Comparison of ENCODE assay signal across 22 cellular contexts in the genomic region with DNA sequence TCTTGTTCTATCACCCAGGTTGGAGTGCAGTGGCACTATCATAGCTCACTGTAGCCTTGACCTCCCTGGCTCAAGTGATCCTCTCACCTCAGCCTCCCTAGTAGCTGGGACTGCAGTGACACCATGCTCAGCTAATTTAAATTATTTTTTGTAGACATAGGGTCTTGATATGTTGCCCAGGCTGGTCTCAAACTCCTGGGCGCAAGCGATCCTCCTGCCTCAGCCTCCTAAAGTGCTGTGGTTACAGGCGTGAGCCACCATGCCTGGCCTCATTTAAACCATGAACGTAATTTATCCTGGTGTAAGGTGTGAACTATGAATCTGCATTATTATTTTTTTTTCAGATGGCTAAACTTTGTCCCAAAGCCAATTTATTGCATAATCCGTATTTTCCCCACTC. TPM values are rescaled to one million over a fixed set of nuclear protein-coding genes. Genes with fewer than 3 reads are reported as not detected.
DNase-seq lines count a peak whose midpoint lies in the region; ATAC-seq lines count a peak whose summit lies in the region.
"Had no signal": no experiment of that assay in that cellular context is flagged by ENCODE, and none has a peak within 500 bp of the region (broad histone marks: within the 10 kb centered on the region; RNA-seq: fewer than 3 reads in every experiment).

No MANE protein-coding gene starts in this region.

- POLR2A ChIA-PET in naive thymus-derived CD4-positive, alpha-beta T cell (lab: Charles Lee) = interaction anchor here (1.0 to 9.4 kb wide), 5 partner anchors 9 to 35 kb away, joined by 4 to 140 read pairs (median 7); partner anchors contain the start of gene LAT

- H3K36me3 Mint-ChIP-seq in activated T-cell treated with anti-CD3 and anti-CD28 coated beads, Interleukin-2, amount 50 U/mL, for 24 hours (ENCODE audit: low read depth) = no peaks in the 10 kb centered on the region
- no peaks in the 10 kb centered on the region for H3K36me3 Mint-ChIP-seq in activated T-cell treated with anti-CD3 and anti-CD28 coated beads, Interleukin-2, amount 50 U/mL, for 4 hours (ENCODE audit: insufficient read depth)
- no peaks in the 10 kb centered on the region for H3K36me3 Mint-ChIP-seq in activated T-helper 17 cell treated with anti-CD3 and anti-CD28 coated beads, Interleukin-2, amount 50 U/mL, for 72 hours (ENCODE audit: low read depth)
- H3K36me3 Mint-ChIP-seq in naive thymus-derived CD4-positive, alpha-beta T cell = no peaks in the 10 kb centered on the region
- no peaks in the 10 kb centered on the region for H3K36me3 Mint-ChIP-seq in activated CD4-positive, alpha-beta T cell treated with anti-CD3 and anti-CD28 coated beads, Interleukin-2, amount 10 ng/mL, durations not matched to agents 24 days and 14 days (ENCODE audit: low read depth)
- H3K36me3 Mint-ChIP-seq: CD8-positive, alpha-beta memory T cell had no signal

- H3K9me3 ChIP-seq in BLaER1 treated with 17β-estradiol and CSF1 and Interleukin-3, amounts not matched to agents 10 nM and 100 nM (replicated peaks in 1 of 11) = no peaks in the 10 kb centered on the region
- no peaks in the 10 kb centered on the region for H3K9me3 ChIP-seq in naive thymus-derived CD4-positive, alpha-beta T cell (ENCODE audit: control insufficient read depth in 2 of 3, low read length in 3 of 3)
- H3K9me3 ChIP-seq: MG63, SJCRH30 had no signal

- no peaks in the 10 kb centered on the region for H4K20me1 ChIP-seq in BLaER1 treated with 17β-estradiol and CSF1 and Interleukin-3, amounts not matched to agents 10 nM and 100 nM

- DNase-seq in activated T-cell treated with anti-CD3 and anti-CD28 coated beads, Interleukin-2, amount 50 U/mL, for 24 hours = peak; percentile 29
- no peak for DNase-seq in activated T-cell treated with anti-CD3 and anti-CD28 coated beads, Interleukin-2, amount 50 U/mL, for 4 hours
- no peak for DNase-seq in naive thymus-derived CD4-positive, alpha-beta T cell
- no peak for DNase-seq in activated CD4-positive, alpha-beta T cell treated with anti-CD3 and anti-CD28 coated beads, Interleukin-2, amount 10 ng/mL, durations not matched to agents 24 days and 14 days
- no peak for DNase-seq in left ventricle myocardium superior
- DNase-seq: DND-41; KBM-7; MG63; NCI-H2029; NCI-H446; NCI-H526; NCI-H82; NK-92 treated with Interleukin-12 subunit alpha and Interleukin-12 subunit beta, amount 100 ng/mL, for 24 hours; PC-3; SJCRH30 had no signal

- ATAC-seq in activated T-cell treated with anti-CD3 and anti-CD28 coated beads, Interleukin-2, amount 50 U/mL, for 4 hours = no peak
- no peak for ATAC-seq in activated T-helper 17 cell treated with anti-CD3 and anti-CD28 coated beads, Interleukin-2, amount 50 U/mL, for 72 hours (replicated peaks)
- ATAC-seq in naive thymus-derived CD4-positive, alpha-beta T cell = no peak
- no peak for ATAC-seq in left ventricle myocardium superior
- ATAC-seq in HG03354 (IDR thresholded peaks at IDR 0.05; ENCODE audit: poor library complexity, severe bottlenecking, unreplicated experiment) = no peak
- ATAC-seq: HCT116, PC-3, Right ventricle myocardium inferior, SK-N-SH treated with all-trans-retinoic acid at 6 μM for 48 hours had no signal

- H3K9me3 Mint-ChIP-seq in activated T-cell treated with anti-CD3 and anti-CD28 coated beads, Interleukin-2, amount 50 U/mL, for 24 hours = no peaks in the 10 kb centered on the region
- H3K9me3 Mint-ChIP-seq in activated T-cell treated with anti-CD3 and anti-CD28 coated beads, Interleukin-2, amount 50 U/mL, for 4 hours = no peaks in the 10 kb centered on the region
- H3K9me3 Mint-ChIP-seq in activated T-helper 17 cell treated with anti-CD3 and anti-CD28 coated beads, Interleukin-2, amount 50 U/mL, for 72 hours = no peaks in the 10 kb centered on the region
- peaks cover 0 to 1% (median 0%) of the 10 kb centered on the region in 11 donors for H3K9me3 Mint-ChIP-seq in naive thymus-derived CD4-positive, alpha-beta T cell
- no peaks in the 10 kb centered on the region for H3K9me3 Mint-ChIP-seq in activated CD4-positive, alpha-beta T cell treated with anti-CD3 and anti-CD28 coated beads, Interleukin-2, amount 10 ng/mL, durations not matched to agents 24 days and 14 days
- H3K9me3 Mint-ChIP-seq: CD8-positive, alpha-beta memory T cell had no signal

- peaks cover 0 to 11% (median 0%) of the 10 kb centered on the region in 11 experiments; a peak in 3 of 22 replicates for H3K27me3 ChIP-seq in BLaER1 treated with 17β-estradiol and CSF1 and Interleukin-3, amounts not matched to agents 10 nM and 100 nM
- no peaks in the 10 kb centered on the region for H3K27me3 ChIP-seq in naive thymus-derived CD4-positive, alpha-beta T cell (ENCODE audit: control insufficient read depth in 2 of 2, insufficient read depth in 2 of 2, low read length in 2 of 2)
- H3K27me3 ChIP-seq: MG63, SJCRH30 had no signal

- no peak overlapping the region for H3K4me3 Mint-ChIP-seq in activated T-cell treated with anti-CD3 and anti-CD28 coated beads, Interleukin-2, amount 50 U/mL, for 24 hours
- H3K4me3 Mint-ChIP-seq in activated T-cell treated with anti-CD3 and anti-CD28 coated beads, Interleukin-2, amount 50 U/mL, for 4 hours = no peak overlapping the region
- peak overlapping the region; percentile 58 for H3K4me3 Mint-ChIP-seq in activated T-helper 17 cell treated with anti-CD3 and anti-CD28 coated beads, Interleukin-2, amount 50 U/mL, for 72 hours
- peak overlapping the region in 3 of 10 donors; percentile 30 to 50 (median 48) for H3K4me3 Mint-ChIP-seq in naive thymus-derived CD4-positive, alpha-beta T cell
- H3K4me3 Mint-ChIP-seq in activated CD4-positive, alpha-beta T cell treated with anti-CD3 and anti-CD28 coated beads, Interleukin-2, amount 10 ng/mL, durations not matched to agents 24 days and 14 days = no peak overlapping the region

- H3K27ac ChIP-seq in BLaER1 treated with 17β-estradiol and CSF1 and Interleukin-3, amounts not matched to agents 10 nM and 100 nM = no peak overlapping the region
- H3K27ac ChIP-seq in naive thymus-derived CD4-positive, alpha-beta T cell (ENCODE audit: low read depth, low read length) = no peak overlapping the region
- H3K27ac ChIP-seq: SJCRH30 had no signal

- peaks cover 15 to 87% (median 59%) of the 10 kb centered on the region in 10 experiments for H3K4me1 ChIP-seq in BLaER1 treated with 17β-estradiol and CSF1 and Interleukin-3, amounts not matched to agents 10 nM and 100 nM
- peaks cover 14 to 39% of the 10 kb centered on the region in 2 donors for H3K4me1 ChIP-seq in naive thymus-derived CD4-positive, alpha-beta T cell (ENCODE audit: control insufficient read depth in 2 of 2, insufficient read depth in 2 of 2, low read length in 2 of 2)
- H3K4me1 ChIP-seq: SJCRH30 had no signal

- no peak overlapping the region for H3K4me3 ChIP-seq in BLaER1 treated with 17β-estradiol and CSF1 and Interleukin-3, amounts not matched to agents 10 nM and 100 nM
- H3K4me3 ChIP-seq in naive thymus-derived CD4-positive, alpha-beta T cell (ENCODE audit: low read length) = no peak overlapping the region
- H3K4me3 ChIP-seq: MG63, SJCRH30 had no signal

- H3K4me1 Mint-ChIP-seq in activated T-cell treated with anti-CD3 and anti-CD28 coated beads, Interleukin-2, amount 50 U/mL, for 24 hours (ENCODE audit: low read depth) = peaks cover 78% of the 10 kb centered on the region
- peaks cover 59% of the 10 kb centered on the region for H3K4me1 Mint-ChIP-seq in activated T-cell treated with anti-CD3 and anti-CD28 coated beads, Interleukin-2, amount 50 U/mL, for 4 hours (ENCODE audit: low read depth)
- peaks cover 5% of the 10 kb centered on the region for H3K4me1 Mint-ChIP-seq in activated T-helper 17 cell treated with anti-CD3 and anti-CD28 coated beads, Interleukin-2, amount 50 U/mL, for 72 hours
- H3K4me1 Mint-ChIP-seq in naive thymus-derived CD4-positive, alpha-beta T cell = peaks cover 30 to 73% (median 52%) of the 10 kb centered on the region in 7 donors
- H3K4me1 Mint-ChIP-seq in activated CD4-positive, alpha-beta T cell treated with anti-CD3 and anti-CD28 coated beads, Interleukin-2, amount 10 ng/mL, durations not matched to agents 24 days and 14 days = peaks cover 43% of the 10 kb centered on the region

- intact Hi-C loops in naive thymus-derived CD4-positive, alpha-beta T cell (cut with micrococcal nuclease) = no loop called here
- intact Hi-C loops in activated CD4-positive, alpha-beta T cell treated with anti-CD3 and anti-CD28 coated beads, Interleukin-2, amount 10 ng/mL, durations not matched to agents 24 days and 14 days (cut with micrococcal nuclease) = no loop called here
- intact Hi-C loops in left ventricle myocardium superior (cut with micrococcal nuclease) = no loop called here

- CTCF ChIA-PET in naive thymus-derived CD4-positive, alpha-beta T cell (lab: Charles Lee) = interaction anchor here (0.7 to 2.3 kb wide), 4 partner anchors 11 to 49 kb away, joined by 3 to 11 read pairs (median 7); no protein-coding TSS in a partner anchor

- H3K9ac ChIP-seq in BLaER1 treated with 17β-estradiol and CSF1 and Interleukin-3, amounts not matched to agents 10 nM and 100 nM = no peak overlapping the region

- H3K4me2 ChIP-seq in BLaER1 treated with 17β-estradiol and CSF1 and Interleukin-3, amounts not matched to agents 10 nM and 100 nM = peak overlapping the region in 6 of 11 experiments; percentile 32 to 94 (median 87); a peak in 9 of 22 replicates

- H3K27me3 Mint-ChIP-seq in activated T-cell treated with anti-CD3 and anti-CD28 coated beads, Interleukin-2, amount 50 U/mL, for 24 hours = no peaks in the 10 kb centered on the region
- H3K27me3 Mint-ChIP-seq in activated T-cell treated with anti-CD3 and anti-CD28 coated beads, Interleukin-2, amount 50 U/mL, for 4 hours (ENCODE audit: low read depth) = no peaks in the 10 kb centered on the region
- no peaks in the 10 kb centered on the region for H3K27me3 Mint-ChIP-seq in activated T-helper 17 cell treated with anti-CD3 and anti-CD28 coated beads, Interleukin-2, amount 50 U/mL, for 72 hours
- no peaks in the 10 kb centered on the region for H3K27me3 Mint-ChIP-seq in naive thymus-derived CD4-positive, alpha-beta T cell
- H3K27me3 Mint-ChIP-seq in activated CD4-positive, alpha-beta T cell treated with anti-CD3 and anti-CD28 coated beads, Interleukin-2, amount 10 ng/mL, durations not matched to agents 24 days and 14 days = no peaks in the 10 kb centered on the region

- peak overlapping the region; percentile 94 for H3K27ac Mint-ChIP-seq in activated T-cell treated with anti-CD3 and anti-CD28 coated beads, Interleukin-2, amount 50 U/mL, for 24 hours
- no peak overlapping the region for H3K27ac Mint-ChIP-seq in activated T-helper 17 cell treated with anti-CD3 and anti-CD28 coated beads, Interleukin-2, amount 50 U/mL, for 72 hours
- peak overlapping the region in 7 of 9 donors; percentile 77 to 95 (median 87) for H3K27ac Mint-ChIP-seq in naive thymus-derived CD4-positive, alpha-beta T cell
- no peak overlapping the region for H3K27ac Mint-ChIP-seq in activated CD4-positive, alpha-beta T cell treated with anti-CD3 and anti-CD28 coated beads, Interleukin-2, amount 10 ng/mL, durations not matched to agents 24 days and 14 days

- H3K36me3 ChIP-seq in BLaER1 treated with 17β-estradiol and CSF1 and Interleukin-3, amounts not matched to agents 10 nM and 100 nM = no peaks in the 10 kb centered on the region
- H3K36me3 ChIP-seq in naive thymus-derived CD4-positive, alpha-beta T cell (ENCODE audit: control insufficient read depth in 2 of 3, insufficient read depth in 3 of 3, low read length in 3 of 3) = no peaks in the 10 kb centered on the region
- H3K36me3 ChIP-seq: MG63, SJCRH30 had no signal

RNA-seq across cellular contexts. Expression of gene LAT, which starts 37.3 kb away (rescaled TPM):
- 100 to 1,000 TPM; 241 to 262 (median 259) TPM for total RNA-seq in activated T-cell treated with anti-CD3 and anti-CD28 coated beads, Interleukin-2, amount 50 U/mL, for 4 hours
- total RNA-seq in activated T-helper 17 cell treated with anti-CD3 and anti-CD28 coated beads, Interleukin-2, amount 50 U/mL, for 72 hours = 100 to 1,000 TPM; 216 to 327 TPM
- total RNA-seq in naive thymus-derived CD4-positive, alpha-beta T cell = 100 to 1,000 TPM; 179 to 476 (median 342) TPM
- polyA plus RNA-seq in naive thymus-derived CD4-positive, alpha-beta T cell = 100 to 1,000 TPM; 317 to 445 TPM
- total RNA-seq in activated CD4-positive, alpha-beta T cell treated with anti-CD3 and anti-CD28 coated beads, Interleukin-2, amount 10 ng/mL, durations not matched to agents 24 days and 14 days = 228 and 238 TPM in 2 replicates
- total RNA-seq in left ventricle myocardium superior = 1.6 TPM

RNA-seq across cellular contexts. Expression of gene SPNS1, which starts 47.6 kb away (rescaled TPM):
- 10 to 100 TPM; 33.5 to 42.7 (median 36.5) TPM for total RNA-seq in activated T-cell treated with anti-CD3 and anti-CD28 coated beads, Interleukin-2, amount 50 U/mL, for 4 hours
- total RNA-seq in activated T-helper 17 cell treated with anti-CD3 and anti-CD28 coated beads, Interleukin-2, amount 50 U/mL, for 72 hours = 10 to 100 TPM; 15.0 to 26.8 TPM
- total RNA-seq in naive thymus-derived CD4-positive, alpha-beta T cell = 10 to 100 TPM; 31.1 to 47.0 (median 42.1) TPM
- polyA plus RNA-seq in naive thymus-derived CD4-positive, alpha-beta T cell = 10 to 100 TPM; 22.6 to 40.4 TPM
- total RNA-seq in activated CD4-positive, alpha-beta T cell treated with anti-CD3 and anti-CD28 coated beads, Interleukin-2, amount 10 ng/mL, durations not matched to agents 24 days and 14 days = 21.2 and 23.1 TPM in 2 replicates
- 17.9 TPM for total RNA-seq in left ventricle myocardium superior

Comparison
In these comparisons a context has a peak if more than half of its experiments do, and no peak if none do; other contexts are left out.
1. H3K27ac Mint-ChIP-seq: peak in activated T-cell treated with anti-CD3 and anti-CD28 coated beads, Interleukin-2, amount 50 U/mL, for 24 hours (single experiment) and naive thymus-derived CD4-positive, alpha-beta T cell (7 of 9); none in activated T-helper 17 cell treated with anti-CD3 and anti-CD28 coated beads, Interleukin-2, amount 50 U/mL, for 72 hours (single experiment) and activated CD4-positive, alpha-beta T cell treated with anti-CD3 and anti-CD28 coated beads, Interleukin-2, amount 10 ng/mL, durations not matched to agents 24 days and 14 days (single experiment).
2. RNA of gene LAT, which starts 37.3 kb away (total RNA-seq): 179 to 476 TPM in naive thymus-derived CD4-positive, alpha-beta T cell, 216 to 327 TPM in activated T-helper 17 cell treated with anti-CD3 and anti-CD28 coated beads, Interleukin-2, amount 50 U/mL, for 72 hours, 241 to 262 TPM in activated T-cell treated with anti-CD3 and anti-CD28 coated beads, Interleukin-2, amount 50 U/mL, for 4 hours and 228 to 238 TPM in activated CD4-positive, alpha-beta T cell treated with anti-CD3 and anti-CD28 coated beads, Interleukin-2, amount 10 ng/mL, durations not matched to agents 24 days and 14 days; 1.6 TPM in left ventricle myocardium superior (single experiment); every median in the first group is over 10 times any median in the second.